17 cellular contexts compared by ENCODE assay signal in the genomic region with DNA sequence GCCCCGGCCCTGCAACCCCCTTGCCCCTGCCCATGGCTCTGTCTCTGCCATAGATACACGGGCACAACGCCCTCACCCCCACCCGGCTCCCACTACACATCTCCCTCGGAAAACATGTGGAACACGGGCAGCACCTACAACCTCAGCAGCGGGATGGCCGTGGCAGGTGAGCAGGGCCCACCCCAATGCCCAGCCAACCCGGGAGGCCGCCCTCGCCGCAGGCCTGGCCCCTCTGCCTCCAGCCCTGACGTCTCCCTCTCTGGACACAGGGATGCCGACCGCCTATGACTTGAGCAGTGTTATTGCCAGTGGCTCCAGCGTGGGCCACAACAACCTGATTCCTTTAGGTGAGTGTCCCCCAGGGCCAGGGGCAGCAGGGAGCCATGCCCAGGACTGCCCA.
"Had no signal": no experiment of that assay in that cellular context is flagged by ENCODE, and none has a peak within 500 bp of the region (broad histone marks: within the 10 kb centered on the region; RNA-seq: fewer than 3 reads in every experiment).

No MANE protein-coding gene starts in this region.

- H3K27ac ChIP-seq: adrenal gland, colonic mucosa, esophagus squamous epithelium, left ventricle myocardium inferior, neutrophil had no signal

- H3K4me3 ChIP-seq: adrenal gland, colonic mucosa, esophagus squamous epithelium, left ventricle myocardium inferior, mucosa of descending colon had no signal

- H3K27me3 ChIP-seq: adrenal gland, colonic mucosa, esophagus squamous epithelium, neutrophil had no signal

- H3K4me1 ChIP-seq: colonic mucosa had no signal

- ATAC-seq: naive thymus-derived CD4-positive, alpha-beta T cell; stimulated activated naive CD8-positive, alpha-beta T cell treated with anti-CD3 and anti-CD28 coated beads, Interleukin-15, Interleukin-2, amounts not matched to agents 100 U/mL and 50 U/mL, for 24 hours had no signal

- DNase-seq: activated CD4-positive, alpha-beta T cell treated with anti-CD3 and anti-CD28 coated beads, Interleukin-2, amount 50 U/mL, for 4 hours; activated naive CD4-positive, alpha-beta T cell treated with anti-CD3 and anti-CD28 coated beads, Interleukin-2, amount 50 U/mL, for 16 hours; activated T-cell treated with anti-CD3 and anti-CD28 coated beads, Interleukin-2, amount 50 U/mL, for 1 hour; colonic mucosa; effector CD4-positive, alpha-beta T cell; esophagus squamous epithelium; hypothalamus; kidney; left ventricle myocardium inferior; mucosa of descending colon; naive thymus-derived CD4-positive, alpha-beta T cell; retina; small intestine; stimulated activated CD4-positive, alpha-beta T cell treated with anti-CD3 and anti-CD28 coated beads, Interleukin-4, amount 100 ng/mL, for 24 hours; stimulated activated naive CD8-positive, alpha-beta T cell treated with anti-CD3 and anti-CD28 coated beads, Interleukin-15, Interleukin-2, amounts not matched to agents 100 U/mL and 50 U/mL, for 24 hours had no signal

- H3K9me3 ChIP-seq: adrenal gland, colonic mucosa, esophagus squamous epithelium, left ventricle myocardium inferior, mucosa of descending colon, neutrophil had no signal
